In genomic region chr7:92415225-92415624, GRCh38 we compare ENCODE assay signal across 15 cellular contexts.
"Had no signal": no experiment of that assay in that cellular context is flagged by ENCODE, and none has a peak within 500 bp of the region (broad histone marks: within the 10 kb centered on the region; RNA-seq: fewer than 3 reads in every experiment).

No MANE protein-coding gene starts in this region.

- H3K27ac Mint-ChIP-seq: activated B cell treated with CpG ODN at 0.5 μM for 24 hours; activated CD4-positive, alpha-beta memory T cell treated with anti-CD3 and anti-CD28 coated beads for 36 hours; activated naive CD8-positive, alpha-beta T cell; activated T-helper 1 cell treated with anti-CD3 and anti-CD28 coated beads, Interleukin-12 subunit alpha, Interleukin-12 subunit beta, Interleukin-2, Interleukin-4 antibody, amounts not matched to agents 30 ng/mL and 10 ng/mL and 1 ng/mL, durations not matched to agents 14 hours and 24 hours and 36 hours; brain; endodermal cell; natural killer cell treated with Interleukin-12 subunit alpha and Interleukin-12 subunit beta and Interleukin-15 and Interleukin-18, amount 100 ng/mL, for 72 hours; T-helper 2 cell treated with Interferon-gamma antibody and Interleukin-4, amounts not matched to agents 5 μg/mL and 100 μg/mL, for 36 hours had no signal

- H3K9me3 Mint-ChIP-seq: activated CD4-positive, alpha-beta memory T cell treated with anti-CD3 and anti-CD28 coated beads for 36 hours; activated T-helper 1 cell treated with anti-CD3 and anti-CD28 coated beads, Interleukin-12 subunit alpha, Interleukin-12 subunit beta, Interleukin-2, Interleukin-4 antibody, amounts not matched to agents 30 ng/mL and 10 ng/mL and 1 ng/mL, durations not matched to agents 14 hours and 24 hours and 36 hours; natural killer cell treated with Interleukin-12 subunit alpha and Interleukin-12 subunit beta and Interleukin-15 and Interleukin-18, amount 100 ng/mL, for 72 hours; T-helper 2 cell treated with Interferon-gamma antibody and Interleukin-4, amounts not matched to agents 5 μg/mL and 100 μg/mL, for 36 hours had no signal

- H3K9me3 ChIP-seq: tibial nerve, uterus had no signal

- H3K4me3 ChIP-seq: tibial nerve, uterus had no signal

- ATAC-seq: left cardiac atrium; natural killer cell treated with Interleukin-12 subunit alpha and Interleukin-12 subunit beta and Interleukin-15 and Interleukin-18, amount 100 ng/mL, for 72 hours; stimulated activated naive CD8-positive, alpha-beta T cell treated with anti-CD3 and anti-CD28 coated beads, Interleukin-15, Interleukin-2, amounts not matched to agents 100 U/mL and 50 U/mL, for 24 hours had no signal

- DNase-seq: activated B cell treated with CpG ODN at 0.5 μM for 24 hours; activated CD4-positive, alpha-beta memory T cell treated with anti-CD3 and anti-CD28 coated beads for 36 hours; activated CD4-positive, alpha-beta T cell treated with anti-CD3 and anti-CD28 coated beads for 4 hours; activated T-cell treated with anti-CD3 and anti-CD28 coated beads for 4 hours; caudate nucleus; endodermal cell; left cardiac atrium; stimulated activated naive CD8-positive, alpha-beta T cell treated with anti-CD3 and anti-CD28 coated beads, Interleukin-15, Interleukin-2, amounts not matched to agents 100 U/mL and 50 U/mL, for 24 hours; uterus had no signal

- H3K27ac ChIP-seq: tibial nerve, uterus had no signal

- H3K36me3 ChIP-seq: tibial nerve, uterus had no signal

- H3K4me1 Mint-ChIP-seq: activated B cell treated with CpG ODN at 0.5 μM for 24 hours, brain, endodermal cell had no signal

- H3K4me1 ChIP-seq: tibial nerve, uterus had no signal

- H3K4me3 Mint-ChIP-seq: activated B cell treated with CpG ODN at 0.5 μM for 24 hours; activated CD4-positive, alpha-beta memory T cell treated with anti-CD3 and anti-CD28 coated beads for 36 hours; activated naive CD8-positive, alpha-beta T cell; activated T-helper 1 cell treated with anti-CD3 and anti-CD28 coated beads, Interleukin-12 subunit alpha, Interleukin-12 subunit beta, Interleukin-2, Interleukin-4 antibody, amounts not matched to agents 30 ng/mL and 10 ng/mL and 1 ng/mL, durations not matched to agents 14 hours and 24 hours and 36 hours; brain; endodermal cell; natural killer cell treated with Interleukin-12 subunit alpha and Interleukin-12 subunit beta and Interleukin-15 and Interleukin-18, amount 100 ng/mL, for 72 hours; T-helper 2 cell treated with Interferon-gamma antibody and Interleukin-4, amounts not matched to agents 5 μg/mL and 100 μg/mL, for 36 hours had no signal

- H3K27me3 ChIP-seq: uterus had no signal

- H3K36me3 Mint-ChIP-seq: activated CD4-positive, alpha-beta memory T cell treated with anti-CD3 and anti-CD28 coated beads for 36 hours; activated naive CD8-positive, alpha-beta T cell; brain; natural killer cell treated with Interleukin-12 subunit alpha and Interleukin-12 subunit beta and Interleukin-15 and Interleukin-18, amount 100 ng/mL, for 72 hours had no signal
